In the genomic region with DNA sequence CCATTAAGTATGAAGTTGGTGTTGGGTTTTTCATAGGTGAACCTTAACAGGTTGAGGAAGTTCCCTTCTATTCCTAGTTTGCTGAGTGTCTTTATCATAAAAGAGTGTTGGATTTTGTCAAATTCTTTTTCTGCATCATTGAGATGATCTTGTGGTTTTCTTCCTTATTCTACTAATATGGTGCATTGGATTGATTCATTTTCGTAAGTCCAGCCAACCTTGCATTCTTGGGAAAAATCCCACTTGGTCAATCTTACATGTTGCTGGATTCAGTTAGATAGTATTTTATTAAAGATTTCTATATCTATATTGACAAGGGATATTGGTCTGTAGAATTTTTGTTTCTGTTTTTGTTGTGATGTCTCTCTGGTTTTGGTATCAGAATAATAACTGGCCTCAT, we compare ENCODE assay signal across 8 cellular contexts.
"Had no signal": no experiment of that assay in that cellular context is flagged by ENCODE, and none has a peak within 500 bp of the region (broad histone marks: within the 10 kb centered on the region; RNA-seq: fewer than 3 reads in every experiment).

No MANE protein-coding gene starts in this region.

- H3K4me3 ChIP-seq: GM12878 had no signal

- FAIRE-seq: G401.6, GM12878, GM12891, GM12892, GM18507, GM19239 had no signal

- ATAC-seq: GM12878 had no signal

- DNase-seq: GDM1, GF-D8 had no signal
